ENCODE assay signal across 1 cellular context in the genomic region with DNA sequence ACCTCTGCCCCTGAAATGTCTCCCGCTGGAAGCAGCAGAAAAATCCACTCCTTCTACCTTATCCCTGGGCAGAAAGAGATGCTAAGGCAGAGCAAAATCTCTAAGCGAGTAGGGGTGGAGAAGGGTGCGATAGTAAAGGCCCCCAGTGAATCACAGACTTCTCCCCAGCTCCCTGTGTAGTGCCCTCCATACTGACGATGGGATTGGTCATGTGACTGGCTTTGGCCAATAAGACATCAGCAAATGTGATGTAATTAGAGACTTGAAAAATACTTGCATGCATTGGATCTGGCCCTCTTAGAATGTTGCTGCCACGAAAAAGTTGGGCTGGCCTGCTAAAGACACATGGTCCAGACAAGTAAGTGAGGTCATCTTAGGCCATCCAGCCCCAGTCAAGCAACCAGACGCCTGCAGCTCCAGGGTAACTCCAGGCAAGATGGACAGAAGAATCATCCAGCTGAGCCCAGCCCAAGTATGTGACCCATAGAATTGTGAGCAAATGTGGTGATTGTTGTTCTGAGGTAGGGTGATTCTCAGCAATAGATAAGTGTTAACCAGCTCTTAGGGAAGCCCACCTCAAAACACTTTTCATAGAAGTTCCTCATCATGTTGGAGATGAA.
TF ChIP-seq lines count a peak whose summit lies in the region.

No MANE protein-coding gene starts in this region.

TF ChIP-seq in HepG2, 621 proteins besides CTCF, POLR2A, EP300 and RAD21:
- TF ChIP-seq, protein P1, sequence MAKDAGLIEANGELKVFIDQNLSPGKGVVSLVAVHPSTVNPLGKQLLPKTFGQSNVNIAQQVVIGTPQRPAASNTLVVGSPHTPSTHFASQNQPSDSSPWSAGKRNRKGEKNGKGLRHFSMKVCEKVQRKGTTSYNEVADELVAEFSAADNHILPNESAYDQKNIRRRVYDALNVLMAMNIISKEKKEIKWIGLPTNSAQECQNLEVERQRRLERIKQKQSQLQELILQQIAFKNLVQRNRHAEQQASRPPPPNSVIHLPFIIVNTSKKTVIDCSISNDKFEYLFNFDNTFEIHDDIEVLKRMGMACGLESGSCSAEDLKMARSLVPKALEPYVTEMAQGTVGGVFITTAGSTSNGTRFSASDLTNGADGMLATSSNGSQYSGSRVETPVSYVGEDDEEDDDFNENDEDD (CRISPR knock-in tag; IDR thresholded peaks at IDR 0.05; ENCODE audit: borderline replicate concordance): no peak
- TF ChIP-seq RARG (CRISPR knock-in tag; IDR thresholded peaks at IDR 0.05; ENCODE audit: low read depth) (no peak), ZNF331 (CRISPR knock-in tag; IDR thresholded peaks at IDR 0.05) (peak; percentile 100), ZNF354B (CRISPR knock-in tag; IDR thresholded peaks at IDR 0.05) (no peak), KLF11 (CRISPR knock-in tag; IDR thresholded peaks at IDR 0.05) (no peak)
